6 cellular contexts compared by ENCODE assay signal in genomic region chr17:20516986-20517385, GRCh38. TPM values are rescaled to one million over a fixed set of nuclear protein-coding genes. Genes with fewer than 3 reads are reported as not detected.
"Had no signal": no experiment of that assay in that cellular context is flagged by ENCODE, and none has a peak within 500 bp of the region (broad histone marks: within the 10 kb centered on the region; RNA-seq: fewer than 3 reads in every experiment).

No MANE protein-coding gene starts in this region.

RNA-seq across cellular contexts. Expression of gene LGALS9B, which starts 49.6 kb away (rescaled TPM):
- total RNA-seq: HepG2, HT-29, HT1080, IMR-90, K562 had no signal
- polyA plus RNA-seq: HepG2, IgD-negative memory B cell, IMR-90, K562 had no signal
